ENCODE assay signal across 24 cellular contexts in genomic region chr3:50529996-50530706, GRCh38. TPM values are rescaled to one million over a fixed set of nuclear protein-coding genes. Genes with fewer than 3 reads are reported as not detected.
DNase-seq lines count a peak whose midpoint lies in the region; ATAC-seq, FAIRE-seq and TF ChIP-seq lines count a peak whose summit lies in the region.
"Had no signal": no experiment of that assay in that cellular context is flagged by ENCODE, and none has a peak within 500 bp of the region (broad histone marks: within the 10 kb centered on the region; RNA-seq: fewer than 3 reads in every experiment).

No MANE protein-coding gene starts in this region.

- no peak for ATAC-seq in GM21367 (IDR thresholded peaks at IDR 0.05; ENCODE audit: unreplicated experiment)
- ATAC-seq: activated T-helper 17 cell treated with anti-CD3 and anti-CD28 coated beads, Interleukin-2, amount 50 U/mL, for 72 hours; K562; Panc1 had no signal

- H3K79me2 ChIP-seq in H9 (ENCODE audit: insufficient read depth, low read length) (no peaks in the 10 kb centered on the region), parathyroid adenoma (no peaks in the 10 kb centered on the region)

- no peak overlapping the region for H3K56ac ChIP-seq in H9 (ENCODE audit: insufficient read length, low read depth, low read length)

- H3K4me2 ChIP-seq in H9 (ENCODE audit: insufficient read depth, insufficient read length, low read length) (peak overlapping the region; percentile 38), parathyroid adenoma (ENCODE audit: low read length) (no peak overlapping the region)

- FAIRE-seq in GM19239 (lab: Jason Lieb, UNC) = no peak
- FAIRE-seq: K562, urothelium cell line had no signal

- H3T11ph ChIP-seq in H9 (ENCODE audit: low read length) = no peak overlapping the region

- H3K27ac Mint-ChIP-seq in H9 = no peak overlapping the region; a peak in 1 of 7 replicates
- H3K27ac Mint-ChIP-seq: activated CD4-positive, alpha-beta T cell treated with anti-CD3 and anti-CD28 coated beads, Interleukin-2, amount 10 ng/mL, durations not matched to agents 7 days and 5 days; activated T-helper 17 cell treated with anti-CD3 and anti-CD28 coated beads, Interleukin-2, amount 50 U/mL, for 72 hours had no signal

- H3K9me3 Mint-ChIP-seq in H9 = no peaks in the 10 kb centered on the region; a peak in 1 of 5 replicates
- H3K9me3 Mint-ChIP-seq: activated CD4-positive, alpha-beta T cell treated with anti-CD3 and anti-CD28 coated beads, Interleukin-2, amount 10 ng/mL, durations not matched to agents 7 days and 5 days; activated T-helper 17 cell treated with anti-CD3 and anti-CD28 coated beads, Interleukin-2, amount 50 U/mL, for 72 hours had no signal

- H4K8ac ChIP-seq in H9 (replicated peaks; ENCODE audit: insufficient read length, low read depth, low read length) = no peak overlapping the region

- no peak overlapping the region for H3K18ac ChIP-seq in H9 (ENCODE audit: insufficient read length, low read depth, low read length)

- no peaks in the 10 kb centered on the region for H3K36me3 Mint-ChIP-seq in H9 (ENCODE audit: insufficient read depth in 1 of 3, low read depth in 3 of 3)

- H3K9me3 ChIP-seq in H9 (ENCODE audit: control insufficient read depth, low read depth, low read length) (no peaks in the 10 kb centered on the region), iPS-18a (ENCODE audit: control insufficient read depth, low read depth, low read length) (no peaks in the 10 kb centered on the region), parathyroid adenoma (ENCODE audit: control insufficient read depth, low read length) (no peaks in the 10 kb centered on the region)
- H3K9me3 ChIP-seq: neutrophil, SJCRH30, spleen had no signal

- H4K5ac ChIP-seq in H9 (ENCODE audit: insufficient read length, low read depth, low read length) = no peak overlapping the region

- H3K36me3 ChIP-seq in iPS-18a (ENCODE audit: control insufficient read depth, low read depth, low read length) (no peaks in the 10 kb centered on the region), parathyroid adenoma (ENCODE audit: control insufficient read depth, insufficient read depth, low read length) (no peaks in the 10 kb centered on the region)
- H3K36me3 ChIP-seq: neutrophil, SJCRH30, spleen had no signal

- H3K4me3 Mint-ChIP-seq in H9 = peak overlapping the region; percentile 17 to 70; a peak in 4 of 5 replicates
- H3K4me3 Mint-ChIP-seq: activated CD4-positive, alpha-beta T cell treated with anti-CD3 and anti-CD28 coated beads, Interleukin-2, amount 10 ng/mL, durations not matched to agents 7 days and 5 days; activated T-helper 17 cell treated with anti-CD3 and anti-CD28 coated beads, Interleukin-2, amount 50 U/mL, for 72 hours had no signal

- no peaks in the 10 kb centered on the region for H3K4me1 ChIP-seq in H9 (ENCODE audit: insufficient read depth, low read length)
- peaks cover 15% of the 10 kb centered on the region for H3K4me1 ChIP-seq in iPS-18a (ENCODE audit: control insufficient read depth, low read depth, low read length)
- no peaks in the 10 kb centered on the region for H3K4me1 ChIP-seq in parathyroid adenoma
- H3K4me1 ChIP-seq: SJCRH30, spleen had no signal

- H4K20me1 ChIP-seq in H9 (ENCODE audit: control insufficient read depth, insufficient read depth, insufficient read length) = no peaks in the 10 kb centered on the region

- H2BK15ac ChIP-seq in H9 (ENCODE audit: low read depth, low read length) = no peak overlapping the region

- no peak overlapping the region for H2AK5ac ChIP-seq in H9 (ENCODE audit: insufficient read length, low read length)

- no peak overlapping the region for H3K4ac ChIP-seq in H9 (ENCODE audit: low read depth, low read length)

- TF ChIP-seq CTCF in H9 (conservative IDR thresholded peaks at IDR 0.05) (no peak), parathyroid adenoma (IDR thresholded peaks at IDR 0.05) (no peak)

- H4K91ac ChIP-seq in H9 (ENCODE audit: insufficient read length, low read depth, low read length) = no peak overlapping the region

- peaks cover 21% of the 10 kb centered on the region for H3K27me3 Mint-ChIP-seq in H9 (ENCODE audit: low read depth)

- no peak overlapping the region for H2BK120ac ChIP-seq in H9 (ENCODE audit: low read depth, low read length, poor library complexity, severe bottlenecking)

- WGBS in H9 (ENCODE audit: extremely low coverage, insufficient read length, low lambda C conversion rate) = no CpG with 5 or more reads among the region's 46 CpGs

- no peak overlapping the region for H3K27ac ChIP-seq in H9 (ENCODE audit: insufficient read length, low read depth, low read length)
- H3K27ac ChIP-seq in iPS-18a (ENCODE audit: low read length) = no peak overlapping the region
- H3K27ac ChIP-seq in parathyroid adenoma = no peak overlapping the region
- H3K27ac ChIP-seq: coronary artery, neutrophil, SJCRH30, spleen had no signal

- no peak overlapping the region for H2BK5ac ChIP-seq in H9 (ENCODE audit: insufficient read length, low read length)

- H3K27me3 ChIP-seq in H9 (ENCODE audit: insufficient read depth, low read length) = peaks cover 3% of the 10 kb centered on the region; the same call in 1 of the 2 replicates
- peaks cover 12% of the 10 kb centered on the region for H3K27me3 ChIP-seq in iPS-18a (ENCODE audit: control insufficient read depth, insufficient read depth, low read length)
- no peaks in the 10 kb centered on the region for H3K27me3 ChIP-seq in parathyroid adenoma (ENCODE audit: control insufficient read depth, insufficient read depth, low read length)

- H3K4me3 ChIP-seq in iPS-18a (ENCODE audit: low read length) (peak overlapping the region; percentile 32), parathyroid adenoma (ENCODE audit: low read depth, low read length) (no peak overlapping the region)
- H3K4me3 ChIP-seq: coronary artery, K562, SJCRH30, spleen had no signal

- H2BK20ac ChIP-seq in H9 (ENCODE audit: low read depth, low read length, poor library complexity, severe bottlenecking) = no peak overlapping the region

- H3K9ac ChIP-seq in H9 (ENCODE audit: extremely low read depth, insufficient read length, low read length) (no peak overlapping the region), iPS-18a (ENCODE audit: low read length) (no peak overlapping the region), parathyroid adenoma (no peak overlapping the region)

- in situ Hi-C loops in ACHN (cut with HindIII; ENCODE audit: low pct_ligation_motif_present, low pct_unique_long_range_greater_than_20kb, low sequenced_read_pairs) = no loop called here

- H2AFZ ChIP-seq in H9 (ENCODE audit: low read length) (no peak overlapping the region), parathyroid adenoma (peak overlapping the region; percentile 70)

- H3K79me1 ChIP-seq in H9 (ENCODE audit: insufficient read depth, low read depth, low read length, poor library complexity, severe bottlenecking) = no peaks in the 10 kb centered on the region

- no peak overlapping the region for H2BK12ac ChIP-seq in H9 (ENCODE audit: insufficient read length, low read depth, low read length)

- no peak overlapping the region for H3K23ac ChIP-seq in H9 (ENCODE audit: insufficient read length, low read depth, low read length)

- peak; percentile 46 for DNase-seq in H9
- DNase-seq in NCI-H69 (lab: John Stamatoyannopoulos, UW) = peak; percentile 45
- DNase-seq in ACHN = no peak
- no peak for DNase-seq in GM19239 (ENCODE audit: insufficient read length, low spot score)
- DNase-seq in GF-D8 (lab: John Stamatoyannopoulos, UW) = no peak
- DNase-seq: activated CD4-positive, alpha-beta T cell treated with anti-CD3 and anti-CD28 coated beads, Interleukin-2, amount 10 ng/mL, durations not matched to agents 7 days and 5 days; AML-193; left cardiac atrium; NCI-H187; NCI-H446; SJCRH30; spleen; stimulated activated CD4-positive, alpha-beta T cell treated with anti-CD3 and anti-CD28 coated beads, Interleukin-4, amount 100 ng/mL, for 4 hours; T-helper 1 cell had no signal

- H3K14ac ChIP-seq in H9 (ENCODE audit: insufficient read depth, low read length) = no peak overlapping the region

- H3K4me1 Mint-ChIP-seq in H9 = peaks cover 46 to 48% of the 10 kb centered on the region in 2 experiments
- H3K4me1 Mint-ChIP-seq: activated T-helper 17 cell treated with anti-CD3 and anti-CD28 coated beads, Interleukin-2, amount 50 U/mL, for 72 hours had no signal

- H3K23me2 ChIP-seq in H9 (ENCODE audit: insufficient read length, low read depth, low read length, poor library complexity, severe bottlenecking) = no peaks in the 10 kb centered on the region

RNA-seq across cellular contexts. Expression of gene CACNA2D2, which starts 26.7 kb away (rescaled TPM):
- total RNA-seq in H9 (2021) = 27.7 and 28.1 TPM in 2 replicates
- total RNA-seq: Daoy, SJCRH30 had no signal

RNA-seq across cellular contexts. Expression of gene C3orf18, which starts 37.4 kb away (rescaled TPM):
- total RNA-seq in H9 (2021) = 5.5 and 7.1 TPM in 2 replicates

RNA-seq across cellular contexts. Expression of gene HEMK1, which starts 39.2 kb away (rescaled TPM):
- 11.6 and 12.5 TPM in 2 replicates for total RNA-seq in H9 (2021)

Comparison
In these comparisons a context has a peak if more than half of its experiments do, and no peak if none do; other contexts are left out.
1. DNase-seq: peak in H9 (single experiment) and NCI-H69 (single experiment); none in ACHN (single experiment), GM19239 (single experiment) and GF-D8 (single experiment).